ENCODE assay signal across 16 cellular contexts in the genomic region with DNA sequence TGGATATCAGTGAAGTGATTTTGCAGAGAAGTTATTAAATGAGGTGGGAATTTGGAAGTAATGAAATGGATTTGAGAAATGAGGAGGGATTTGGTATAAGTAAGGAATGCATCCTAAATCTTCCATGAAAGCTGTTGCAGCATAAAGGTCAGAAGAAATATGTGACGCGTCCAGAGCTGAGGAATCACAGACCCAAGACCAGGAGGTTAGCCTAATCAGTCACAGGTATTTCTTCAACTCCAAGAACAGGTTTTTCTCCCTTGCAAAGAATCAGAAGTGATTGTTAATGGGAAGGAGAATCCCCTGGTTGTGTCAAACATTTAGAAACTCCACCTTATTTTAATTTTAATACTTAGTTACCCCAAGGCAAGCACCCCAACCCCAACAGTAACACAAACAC.
DNase-seq lines count a peak whose midpoint lies in the region; TF ChIP-seq lines count a peak whose summit lies in the region.
"Had no signal": no experiment of that assay in that cellular context is flagged by ENCODE, and none has a peak within 500 bp of the region (broad histone marks: within the 10 kb centered on the region; RNA-seq: fewer than 3 reads in every experiment).

No MANE protein-coding gene starts in this region.

- TF ChIP-seq CTCF in H9 (conservative IDR thresholded peaks at IDR 0.05) = no peak

- no peak overlapping the region for H3K4ac ChIP-seq in H9 (ENCODE audit: low read depth, low read length)

- peaks cover 7% of the 10 kb centered on the region for H3K79me1 ChIP-seq in H9 (ENCODE audit: insufficient read depth, low read depth, low read length, poor library complexity, severe bottlenecking)

- H3K27ac ChIP-seq in H9 (ENCODE audit: insufficient read length, low read depth, low read length) = no peak overlapping the region
- H3K27ac ChIP-seq: BLaER1 treated with 17β-estradiol and CSF1 and Interleukin-3, amounts not matched to agents 10 nM and 100 nM; HL-60 had no signal

- no peak overlapping the region for H2BK5ac ChIP-seq in H9 (ENCODE audit: insufficient read length, low read length)

- POLR2A ChIA-PET in activated CD4-positive, alpha-beta memory T cell treated with anti-CD3 and anti-CD28 coated beads, Interleukin-2, amount 10 ng/mL, durations not matched to agents 7 days and 5 days (lab: Charles Lee) = no interaction called here

- no peak overlapping the region for H2AFZ ChIP-seq in H9 (ENCODE audit: low read length)

- no peak overlapping the region for H3T11ph ChIP-seq in H9 (ENCODE audit: low read length)

- H2AK5ac ChIP-seq in H9 (ENCODE audit: insufficient read length, low read length) = no peak overlapping the region

- no peaks in the 10 kb centered on the region for H3K27me3 ChIP-seq in H9 (ENCODE audit: insufficient read depth, low read length)
- H3K27me3 ChIP-seq: BLaER1 treated with 17β-estradiol and CSF1 and Interleukin-3, amounts not matched to agents 10 nM and 100 nM had no signal

- H3K14ac ChIP-seq in H9 (ENCODE audit: insufficient read depth, low read length) = no peak overlapping the region

- H3K9me3 Mint-ChIP-seq in H9 = peaks cover 2 to 3% of the 10 kb centered on the region in 2 experiments; a peak in 2 of 5 replicates
- peaks cover 3% of the 10 kb centered on the region for H3K9me3 Mint-ChIP-seq in activated CD4-positive, alpha-beta memory T cell treated with anti-CD3 and anti-CD28 coated beads, Interleukin-2, amount 10 ng/mL, durations not matched to agents 7 days and 5 days
- H3K9me3 Mint-ChIP-seq: CD8-positive, alpha-beta T cell had no signal

- H3K18ac ChIP-seq in H9 (ENCODE audit: insufficient read length, low read depth, low read length) = no peak overlapping the region

- no peak overlapping the region for H3K23ac ChIP-seq in H9 (ENCODE audit: insufficient read length, low read depth, low read length)

- no CpG with 5 or more reads among the region's 2 CpGs for WGBS in H9 (ENCODE audit: extremely low coverage, insufficient read length, low lambda C conversion rate)

- H3K4me3 Mint-ChIP-seq in H9 = no peak overlapping the region
- no peak overlapping the region for H3K4me3 Mint-ChIP-seq in activated CD4-positive, alpha-beta memory T cell treated with anti-CD3 and anti-CD28 coated beads, Interleukin-2, amount 10 ng/mL, durations not matched to agents 7 days and 5 days
- H3K4me3 Mint-ChIP-seq: B cell; CD8-positive, alpha-beta T cell had no signal

- CTCF ChIA-PET in activated CD4-positive, alpha-beta memory T cell treated with anti-CD3 and anti-CD28 coated beads, Interleukin-2, amount 10 ng/mL, durations not matched to agents 7 days and 5 days (lab: Charles Lee) = no interaction called here

- H2BK120ac ChIP-seq in H9 (ENCODE audit: low read depth, low read length, poor library complexity, severe bottlenecking) = no peak overlapping the region

- peaks cover 18% of the 10 kb centered on the region; the same call in 1 of the 2 replicates for H3K4me1 ChIP-seq in H9 (ENCODE audit: insufficient read depth, low read length)
- H3K4me1 ChIP-seq: BLaER1 treated with 17β-estradiol and CSF1 and Interleukin-3, amounts not matched to agents 10 nM and 100 nM had no signal

- no peaks in the 10 kb centered on the region for H3K9me3 ChIP-seq in H9 (ENCODE audit: control insufficient read depth, low read depth, low read length)
- H3K9me3 ChIP-seq: BLaER1 treated with 17β-estradiol and CSF1 and Interleukin-3, amounts not matched to agents 10 nM and 100 nM had no signal

- H4K20me1 ChIP-seq in H9 (ENCODE audit: control insufficient read depth, insufficient read depth, insufficient read length) = no peaks in the 10 kb centered on the region
- H4K20me1 ChIP-seq: BLaER1 treated with 17β-estradiol and CSF1 and Interleukin-3, amounts not matched to agents 10 nM and 100 nM had no signal

- no peak overlapping the region for H4K5ac ChIP-seq in H9 (ENCODE audit: insufficient read length, low read depth, low read length)

- H3K27ac Mint-ChIP-seq in H9 = no peak overlapping the region
- no peak overlapping the region for H3K27ac Mint-ChIP-seq in activated CD4-positive, alpha-beta memory T cell treated with anti-CD3 and anti-CD28 coated beads, Interleukin-2, amount 10 ng/mL, durations not matched to agents 7 days and 5 days
- H3K27ac Mint-ChIP-seq: B cell; CD8-positive, alpha-beta T cell had no signal

- H3K9ac ChIP-seq in H9 (ENCODE audit: extremely low read depth, insufficient read length, low read length) = no peak overlapping the region
- H3K9ac ChIP-seq: BLaER1 treated with 17β-estradiol and CSF1 and Interleukin-3, amounts not matched to agents 10 nM and 100 nM had no signal

- no peak overlapping the region for H4K8ac ChIP-seq in H9 (replicated peaks; ENCODE audit: insufficient read length, low read depth, low read length)

- H2BK12ac ChIP-seq in H9 (ENCODE audit: insufficient read length, low read depth, low read length) = no peak overlapping the region

- H3K56ac ChIP-seq in H9 (ENCODE audit: insufficient read length, low read depth, low read length) = no peak overlapping the region

- H2BK20ac ChIP-seq in H9 (ENCODE audit: low read depth, low read length, poor library complexity, severe bottlenecking) = no peak overlapping the region

- H3K23me2 ChIP-seq in H9 (ENCODE audit: insufficient read length, low read depth, low read length, poor library complexity, severe bottlenecking) = no peaks in the 10 kb centered on the region

- DNase-seq in DMS53 (lab: John Stamatoyannopoulos, UW) (peak; percentile 29), DMS53 treated with DMSO at 0.1 percent for 48 hours (lab: John Stamatoyannopoulos, UW; ENCODE audit: unreplicated experiment) (no peak), NCI-H748 treated with DMSO at 0.1 percent for 48 hours (lab: John Stamatoyannopoulos, UW) (peak; percentile 17), islet precursor cell (peak; percentile 46), H9 (no peak), superior temporal gyrus (ENCODE audit: extremely low spot score) (no peak)
- no peak for DNase-seq in activated CD4-positive, alpha-beta memory T cell treated with anti-CD3 and anti-CD28 coated beads, Interleukin-2, amount 10 ng/mL, durations not matched to agents 7 days and 5 days
- DNase-seq: 8988T; Calu3; CD8-positive, alpha-beta T cell; GDM1; HCEC 1CT; IMR-90 had no signal

- no peak overlapping the region for H3K4me2 ChIP-seq in H9 (ENCODE audit: insufficient read depth, insufficient read length, low read length)
- H3K4me2 ChIP-seq: BLaER1 treated with 17β-estradiol and CSF1 and Interleukin-3, amounts not matched to agents 10 nM and 100 nM had no signal

- peaks cover 8 to 14% (median 9%) of the 10 kb centered on the region in 3 experiments; a peak in 5 of 7 replicates for H3K36me3 Mint-ChIP-seq in H9 (ENCODE audit: insufficient read depth in 1 of 3, low read depth in 3 of 3)
- H3K36me3 Mint-ChIP-seq in activated CD4-positive, alpha-beta memory T cell treated with anti-CD3 and anti-CD28 coated beads, Interleukin-2, amount 10 ng/mL, durations not matched to agents 7 days and 5 days (ENCODE audit: low read depth) = no peaks in the 10 kb centered on the region
- H3K36me3 Mint-ChIP-seq: CD8-positive, alpha-beta T cell had no signal

- no peaks in the 10 kb centered on the region for H3K27me3 Mint-ChIP-seq in H9 (ENCODE audit: low read depth)
- no peaks in the 10 kb centered on the region for H3K27me3 Mint-ChIP-seq in activated CD4-positive, alpha-beta memory T cell treated with anti-CD3 and anti-CD28 coated beads, Interleukin-2, amount 10 ng/mL, durations not matched to agents 7 days and 5 days

- H3K4me1 Mint-ChIP-seq in H9 = peaks cover 17 to 23% of the 10 kb centered on the region in 2 experiments
- H3K4me1 Mint-ChIP-seq in activated CD4-positive, alpha-beta memory T cell treated with anti-CD3 and anti-CD28 coated beads, Interleukin-2, amount 10 ng/mL, durations not matched to agents 7 days and 5 days = no peaks in the 10 kb centered on the region
- H3K4me1 Mint-ChIP-seq: B cell had no signal

- no peak overlapping the region for H2BK15ac ChIP-seq in H9 (ENCODE audit: low read depth, low read length)

- peaks cover 9% of the 10 kb centered on the region for H3K79me2 ChIP-seq in H9 (ENCODE audit: insufficient read depth, low read length)

- H4K91ac ChIP-seq in H9 (ENCODE audit: insufficient read length, low read depth, low read length) = no peak overlapping the region

Comparison
In these comparisons a context has a peak if more than half of its experiments do, and no peak if none do; other contexts are left out.
1. DNase-seq: peak in DMS53 (single experiment), NCI-H748 treated with DMSO at 0.1 percent for 48 hours (single experiment) and islet precursor cell (single experiment); none in DMS53 treated with DMSO at 0.1 percent for 48 hours (single experiment), H9 (single experiment), activated CD4-positive, alpha-beta memory T cell treated with anti-CD3 and anti-CD28 coated beads, Interleukin-2, amount 10 ng/mL, durations not matched to agents 7 days and 5 days (single experiment) and superior temporal gyrus (single experiment).